Comparison of ENCODE assay signal across 17 cellular contexts in genomic region chr14:61538464-61539022, GRCh38.
DNase-seq lines count a peak whose midpoint lies in the region; ATAC-seq, FAIRE-seq and TF ChIP-seq lines count a peak whose summit lies in the region.
"Had no signal": no experiment of that assay in that cellular context is flagged by ENCODE, and none has a peak within 500 bp of the region (broad histone marks: within the 10 kb centered on the region; RNA-seq: fewer than 3 reads in every experiment).

No MANE protein-coding gene starts in this region.

- H3K4me1 Mint-ChIP-seq in activated naive CD4-positive, alpha-beta T cell treated with anti-CD3 and anti-CD28 coated beads, Interleukin-2, amount 50 U/mL, for 24 hours: peaks cover 62% of the 10 kb centered on the region
- H3K4me1 Mint-ChIP-seq in activated T-helper 1 cell treated with anti-CD3 and anti-CD28 coated beads, Interleukin-12 subunit alpha, Interleukin-12 subunit beta, Interleukin-2, Interleukin-4 antibody, amounts not matched to agents 30 ng/mL and 10 ng/mL and 1 ng/mL, durations not matched to agents 14 hours and 24 hours and 36 hours (ENCODE audit: low read depth): peaks cover 75% of the 10 kb centered on the region
- H3K4me1 Mint-ChIP-seq in endodermal cell: peaks cover 27% of the 10 kb centered on the region

- peaks cover 7 to 37% (median 27%) of the 10 kb centered on the region in 4 donors for H3K4me1 ChIP-seq in liver (ENCODE audit: control insufficient read depth in 4 of 4, insufficient read depth in 4 of 4, low read length in 3 of 4)
- peaks cover 40 to 65% of the 10 kb centered on the region in 2 donors for H3K4me1 ChIP-seq in thyroid gland
- H3K4me1 ChIP-seq in endodermal cell (ENCODE audit: control insufficient read depth, insufficient read depth, low read length): peaks cover 2% of the 10 kb centered on the region

- peaks cover 4% of the 10 kb centered on the region for H3K9me3 Mint-ChIP-seq in activated naive CD4-positive, alpha-beta T cell treated with anti-CD3 and anti-CD28 coated beads, Interleukin-2, amount 50 U/mL, for 24 hours
- H3K9me3 Mint-ChIP-seq in activated T-helper 1 cell treated with anti-CD3 and anti-CD28 coated beads, Interleukin-12 subunit alpha, Interleukin-12 subunit beta, Interleukin-2, Interleukin-4 antibody, amounts not matched to agents 30 ng/mL and 10 ng/mL and 1 ng/mL, durations not matched to agents 14 hours and 24 hours and 36 hours: no peaks in the 10 kb centered on the region
- H3K9me3 Mint-ChIP-seq in endodermal cell: no peaks in the 10 kb centered on the region
- H3K9me3 Mint-ChIP-seq: memory B cell had no signal

- H3K9ac ChIP-seq in liver (ENCODE audit: low read depth in 1 of 2, low read length in 2 of 2): no peak overlapping the region
- no peak overlapping the region for H3K9ac ChIP-seq in endodermal cell (ENCODE audit: extremely low read depth, low read length, poor library complexity, severe bottlenecking)

- H3K36me3 ChIP-seq in liver (ENCODE audit: control insufficient read depth in 4 of 4, insufficient read depth in 3 of 4, low read depth in 1 of 4, low read length in 3 of 4) (no peaks in the 10 kb centered on the region), thyroid gland (no peaks in the 10 kb centered on the region), endodermal cell (ENCODE audit: control insufficient read depth, insufficient read depth, low read length) (no peaks in the 10 kb centered on the region)
- H3K36me3 ChIP-seq: ovary had no signal

- no peak for TF ChIP-seq CTCF in liver (IDR thresholded peaks at IDR 0.05; ENCODE audit: low read depth, low read length, missing input control)
- TF ChIP-seq CTCF in thyroid gland (IDR thresholded peaks at IDR 0.05): no peak
- no peak for TF ChIP-seq CTCF in endodermal cell (conservative IDR thresholded peaks at IDR 0.05)

- no peak overlapping the region for H3K4me3 ChIP-seq in liver (ENCODE audit: low read depth in 1 of 3, low read length in 3 of 3)
- H3K4me3 ChIP-seq in thyroid gland (replicated peaks in 1 of 3): no peak overlapping the region
- no peak overlapping the region for H3K4me3 ChIP-seq in endodermal cell (ENCODE audit: low read length)
- H3K4me3 ChIP-seq: GM12878, ovary had no signal

- no peaks in the 10 kb centered on the region for H3K27me3 Mint-ChIP-seq in activated naive CD4-positive, alpha-beta T cell treated with anti-CD3 and anti-CD28 coated beads, Interleukin-2, amount 50 U/mL, for 24 hours
- H3K27me3 Mint-ChIP-seq in activated T-helper 1 cell treated with anti-CD3 and anti-CD28 coated beads, Interleukin-12 subunit alpha, Interleukin-12 subunit beta, Interleukin-2, Interleukin-4 antibody, amounts not matched to agents 30 ng/mL and 10 ng/mL and 1 ng/mL, durations not matched to agents 14 hours and 24 hours and 36 hours (ENCODE audit: insufficient read depth): no peaks in the 10 kb centered on the region
- no peaks in the 10 kb centered on the region for H3K27me3 Mint-ChIP-seq in endodermal cell (ENCODE audit: insufficient read depth)
- H3K27me3 Mint-ChIP-seq: memory B cell had no signal

- intact Hi-C loops in activated T-helper 1 cell treated with anti-CD3 and anti-CD28 coated beads, Interleukin-12 subunit alpha, Interleukin-12 subunit beta, Interleukin-2, Interleukin-4 antibody, amounts not matched to agents 30 ng/mL and 10 ng/mL and 1 ng/mL, durations not matched to agents 14 hours and 24 hours and 36 hours (cut with micrococcal nuclease): loop anchor here (5.0 kb wide), 1 partner anchor 36 kb away; no protein-coding TSS in a partner anchor
- intact Hi-C loops in thyroid gland (cut with DNase I): no loop called here

- no peak overlapping the region for H3K4me3 Mint-ChIP-seq in activated naive CD4-positive, alpha-beta T cell treated with anti-CD3 and anti-CD28 coated beads, Interleukin-2, amount 50 U/mL, for 24 hours
- no peak overlapping the region for H3K4me3 Mint-ChIP-seq in activated T-helper 1 cell treated with anti-CD3 and anti-CD28 coated beads, Interleukin-12 subunit alpha, Interleukin-12 subunit beta, Interleukin-2, Interleukin-4 antibody, amounts not matched to agents 30 ng/mL and 10 ng/mL and 1 ng/mL, durations not matched to agents 14 hours and 24 hours and 36 hours
- no peak overlapping the region for H3K4me3 Mint-ChIP-seq in endodermal cell
- H3K4me3 Mint-ChIP-seq: memory B cell had no signal

- H3K27ac ChIP-seq in liver (ENCODE audit: low read depth in 1 of 2, low read length in 2 of 2) (peak overlapping the region; percentile 49 to 52), thyroid gland (peak overlapping the region; percentile 48 to 95 (median 93)), endodermal cell (ENCODE audit: low read depth, low read length) (no peak overlapping the region)
- H3K27ac ChIP-seq: ovary had no signal

- DNase-seq in activated naive CD4-positive, alpha-beta T cell treated with anti-CD3 and anti-CD28 coated beads, Interleukin-2, amount 50 U/mL, for 16 hours: no peak
- DNase-seq in activated T-helper 1 cell treated with anti-CD3 and anti-CD28 coated beads, Interleukin-12 subunit alpha, Interleukin-12 subunit beta, Interleukin-2, Interleukin-4 antibody, amounts not matched to agents 30 ng/mL and 10 ng/mL and 1 ng/mL, durations not matched to agents 14 hours and 24 hours and 36 hours (ENCODE audit: low spot score): no peak
- no peak for DNase-seq in thyroid gland
- DNase-seq in endodermal cell: no peak
- DNase-seq in urothelium cell line (ENCODE audit: low spot score): no peak
- DNase-seq: hippocampal formation; KG1; NCI-H1417 treated with DMSO at 0.1 percent for 48 hours; NCI-H446 treated with DMSO at 0.1 percent for 48 hours; ovary; stimulated activated CD4-positive, alpha-beta T cell treated with anti-CD3 and anti-CD28 coated beads, Interleukin-15, amount 100 ng/mL, for 24 hours; trophoblast cell had no signal

- H3K9me3 ChIP-seq in liver (ENCODE audit: control insufficient read depth in 4 of 4, low read length in 3 of 4): no peaks in the 10 kb centered on the region
- no peaks in the 10 kb centered on the region for H3K9me3 ChIP-seq in thyroid gland
- no peaks in the 10 kb centered on the region for H3K9me3 ChIP-seq in endodermal cell (ENCODE audit: control insufficient read depth, low read length)
- H3K9me3 ChIP-seq: ovary had no signal

- peak; percentile 23 to 32 for TF ChIP-seq RAD21 in liver (IDR thresholded peaks at IDR 0.05)

- FAIRE-seq in urothelium cell line (lab: Jason Lieb, UNC): no peak
- FAIRE-seq: GM12878 had no signal

- H3K27ac Mint-ChIP-seq in activated naive CD4-positive, alpha-beta T cell treated with anti-CD3 and anti-CD28 coated beads, Interleukin-2, amount 50 U/mL, for 24 hours: peak overlapping the region; percentile 84
- H3K27ac Mint-ChIP-seq in activated T-helper 1 cell treated with anti-CD3 and anti-CD28 coated beads, Interleukin-12 subunit alpha, Interleukin-12 subunit beta, Interleukin-2, Interleukin-4 antibody, amounts not matched to agents 30 ng/mL and 10 ng/mL and 1 ng/mL, durations not matched to agents 14 hours and 24 hours and 36 hours: peak overlapping the region; percentile 79
- H3K27ac Mint-ChIP-seq in endodermal cell: no peak overlapping the region
- H3K27ac Mint-ChIP-seq: memory B cell had no signal

- H3K27me3 ChIP-seq in liver (ENCODE audit: control insufficient read depth in 4 of 4, insufficient read depth in 4 of 4, low read length in 3 of 4) (no peaks in the 10 kb centered on the region), thyroid gland (no peaks in the 10 kb centered on the region), endodermal cell (ENCODE audit: control insufficient read depth, insufficient read depth, low read length, poor library complexity, severe bottlenecking) (no peaks in the 10 kb centered on the region)
- H3K27me3 ChIP-seq: ovary had no signal

- WGBS in liver: 32% methylated on average over 5 of the region's 5 CpGs
- WGBS in thyroid gland, 2 donors: 59 to 74% methylated on average over 5 of the region's 5 CpGs
- WGBS in endodermal cell (ENCODE audit: insufficient coverage in 1 of 2, insufficient read length in 1 of 2), 2 experiments: 89 to 94% methylated on average over 4 to 5 of the region's 5 CpGs

- peaks cover 44% of the 10 kb centered on the region for H3K36me3 Mint-ChIP-seq in activated naive CD4-positive, alpha-beta T cell treated with anti-CD3 and anti-CD28 coated beads, Interleukin-2, amount 50 U/mL, for 24 hours
- peaks cover 68% of the 10 kb centered on the region for H3K36me3 Mint-ChIP-seq in activated T-helper 1 cell treated with anti-CD3 and anti-CD28 coated beads, Interleukin-12 subunit alpha, Interleukin-12 subunit beta, Interleukin-2, Interleukin-4 antibody, amounts not matched to agents 30 ng/mL and 10 ng/mL and 1 ng/mL, durations not matched to agents 14 hours and 24 hours and 36 hours (ENCODE audit: low read depth)
- H3K36me3 Mint-ChIP-seq in endodermal cell (ENCODE audit: low read depth): no peaks in the 10 kb centered on the region
- H3K36me3 Mint-ChIP-seq: memory B cell had no signal

- no peak for ATAC-seq in GM21526 (IDR thresholded peaks at IDR 0.05; ENCODE audit: low FRiP score, unreplicated experiment)
- ATAC-seq: GM12878 had no signal

- TF ChIP-seq POLR2A in thyroid gland (IDR thresholded peaks at IDR 0.05): no peak

TF ChIP-seq in liver, 16 proteins besides CTCF, POLR2A, EP300 and RAD21 (continues in another document):
- TF ChIP-seq EGR1 (IDR thresholded peaks at IDR 0.05; ENCODE audit: low read depth in 2 of 2) (peak in 1 of 2 donors; percentile 38), JUND (IDR thresholded peaks at IDR 0.05) (peak in 1 of 2 donors; percentile 36), HNF4A (conservative IDR thresholded peaks at IDR 0.05) (peak; percentile 65 to 70), ZBTB33 (IDR thresholded peaks at IDR 0.05) (no peak), SP1 (IDR thresholded peaks at IDR 0.05) (peak; percentile 58), FOXA2 (IDR thresholded peaks at IDR 0.05) (peak; percentile 15), RXRA (IDR thresholded peaks at IDR 0.05) (peak; percentile 62 to 74), MAX (IDR thresholded peaks at IDR 0.05) (peak; percentile 44)
